24 cellular contexts compared by ENCODE assay signal in the genomic region with DNA sequence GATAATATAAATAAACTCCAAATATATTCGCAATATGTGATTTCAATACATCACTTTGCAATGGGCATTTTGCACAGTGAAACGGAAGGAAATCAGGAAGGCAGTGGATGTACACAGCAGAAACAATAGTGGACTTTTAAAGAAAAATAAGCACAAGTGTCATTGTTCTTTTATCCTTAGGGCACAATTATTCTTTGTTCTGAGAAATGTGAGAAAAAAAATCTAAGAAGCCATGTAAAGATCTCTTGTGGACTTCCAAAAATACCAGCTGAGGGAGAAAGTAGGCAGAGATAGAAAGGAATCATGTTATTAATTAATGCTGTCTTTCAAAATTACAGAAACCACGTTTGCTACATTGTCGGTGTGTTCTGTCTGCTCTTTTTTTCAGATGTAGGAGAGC. TPM values are rescaled to one million over a fixed set of nuclear protein-coding genes. Genes with fewer than 3 reads are reported as not detected.
DNase-seq lines count a peak whose midpoint lies in the region; ATAC-seq and TF ChIP-seq lines count a peak whose summit lies in the region.
"Had no signal": no experiment of that assay in that cellular context is flagged by ENCODE, and none has a peak within 500 bp of the region (broad histone marks: within the 10 kb centered on the region; RNA-seq: fewer than 3 reads in every experiment).

No MANE protein-coding gene starts in this region.

- TF ChIP-seq CTCF in dorsolateral prefrontal cortex (IDR thresholded peaks at IDR 0.05 in 54 of 56, conservative IDR thresholded peaks at IDR 0.05 in 2 of 56; ENCODE audit: low read depth in 1 of 56, partially characterized antibody in 56 of 56) = peak in 1 of 56 donors; percentile 3
- TF ChIP-seq CTCF in gastrocnemius medialis (IDR thresholded peaks at IDR 0.05 in 4 of 5, conservative IDR thresholded peaks at IDR 0.05 in 1 of 5) = no peak

- H3K4me3 Mint-ChIP-seq in stimulated activated naive CD8-positive, alpha-beta T cell treated with anti-CD3 and anti-CD28 coated beads, Interleukin-15, amount 100 ng/mL, for 72 hours = no peak overlapping the region
- H3K4me3 Mint-ChIP-seq: H9, HFFc6 had no signal

- in situ Hi-C loops in gastrocnemius medialis (cut with MboI; ENCODE audit: low sequenced_read_pairs in 4 of 4) = no loop called here

- H3K4me3 ChIP-seq in dorsolateral prefrontal cortex (peak overlapping the region in 28 of 59 donors; percentile 1 to 51 (median 14)), gastrocnemius medialis (no peak overlapping the region)
- H3K4me3 ChIP-seq: GM12878, GM23248, K562, MG63 had no signal

- H3K27ac ChIP-seq in dorsolateral prefrontal cortex = peak overlapping the region in 55 of 59 donors; percentile 6 to 91 (median 73)
- H3K27ac ChIP-seq in gastrocnemius medialis = peak overlapping the region; percentile 14 to 79 (median 43)
- H3K27ac ChIP-seq: GM23248 had no signal

- no peaks in the 10 kb centered on the region for H3K36me3 ChIP-seq in gastrocnemius medialis
- H3K36me3 ChIP-seq: MG63 had no signal

- no peaks in the 10 kb centered on the region for H3K4me1 Mint-ChIP-seq in stimulated activated naive CD8-positive, alpha-beta T cell treated with anti-CD3 and anti-CD28 coated beads, Interleukin-15, amount 100 ng/mL, for 72 hours
- H3K4me1 Mint-ChIP-seq: CD4-positive, CD25-positive, alpha-beta regulatory T cell had no signal

- intact Hi-C loops in dorsolateral prefrontal cortex (cut with DNase I) (no loop called here), gastrocnemius medialis (cut with DNase I; ENCODE audit: low total_unique reads) (no loop called here)

- DNase-seq in dorsolateral prefrontal cortex (no peak), medulla oblongata (ENCODE audit: extremely low spot score) (peak; percentile 42), gastrocnemius medialis (no peak), T-helper 9 cell (no peak), cerebellar nuclear complex (lab: John Stamatoyannopoulos, UW) (no peak)
- no peak for DNase-seq in stimulated activated naive CD8-positive, alpha-beta T cell treated with anti-CD3 and anti-CD28 coated beads, Interleukin-15, amount 100 ng/mL, for 72 hours
- DNase-seq: Caco-2; CD4-positive, CD25-positive, alpha-beta regulatory T cell; DMS 273 treated with DMSO at 0.1 percent for 48 hours; DMS79 treated with DMSO at 0.1 percent for 48 hours; GM23248; H9; HFFc6; MG63; NCI-H1417 treated with DMSO at 0.1 percent for 48 hours; NCI-H187; NCI-H2107; NCI-H446 treated with DMSO at 0.1 percent for 48 hours; NCI-H526 treated with DMSO at 0.1 percent for 48 hours; OCI-M1 had no signal

- H3K9me3 ChIP-seq in gastrocnemius medialis = no peaks in the 10 kb centered on the region
- H3K9me3 ChIP-seq: Caco-2, MG63 had no signal

- no peak overlapping the region for H3K27ac Mint-ChIP-seq in stimulated activated naive CD8-positive, alpha-beta T cell treated with anti-CD3 and anti-CD28 coated beads, Interleukin-15, amount 100 ng/mL, for 72 hours
- H3K27ac Mint-ChIP-seq: CD4-positive, CD25-positive, alpha-beta regulatory T cell; H9; HFFc6 had no signal

- no peak for TF ChIP-seq POLR2A in gastrocnemius medialis (IDR thresholded peaks at IDR 0.05)

- peaks cover 0 to 12% of the 10 kb centered on the region in 2 donors for H3K4me1 ChIP-seq in gastrocnemius medialis
- H3K4me1 ChIP-seq: Caco-2 had no signal

- no peaks in the 10 kb centered on the region for H3K9me3 Mint-ChIP-seq in stimulated activated naive CD8-positive, alpha-beta T cell treated with anti-CD3 and anti-CD28 coated beads, Interleukin-15, amount 100 ng/mL, for 72 hours
- H3K9me3 Mint-ChIP-seq: HFFc6 had no signal

- H3K27me3 ChIP-seq in dorsolateral prefrontal cortex (peaks cover 0 to 70% (median 16%) of the 10 kb centered on the region in 45 donors), gastrocnemius medialis (no peaks in the 10 kb centered on the region)
- H3K27me3 ChIP-seq: MG63 had no signal

- H3K27me3 Mint-ChIP-seq in stimulated activated naive CD8-positive, alpha-beta T cell treated with anti-CD3 and anti-CD28 coated beads, Interleukin-15, amount 100 ng/mL, for 72 hours = no peaks in the 10 kb centered on the region
- H3K27me3 Mint-ChIP-seq: CD4-positive, CD25-positive, alpha-beta regulatory T cell had no signal

- ATAC-seq in gastrocnemius medialis (no peak), HG03196 (IDR thresholded peaks at IDR 0.05; ENCODE audit: unreplicated experiment) (no peak)
- ATAC-seq in stimulated activated naive CD8-positive, alpha-beta T cell treated with anti-CD3 and anti-CD28 coated beads, Interleukin-15, amount 100 ng/mL, for 72 hours = no peak
- ATAC-seq: GM12878, K562, Right ventricle myocardium inferior had no signal

RNA-seq across cellular contexts. Expression of gene PRRG1, which starts 17.6 kb away (rescaled TPM):
- 100 to 1,000 TPM in 1 of 120 experiments, 10 to 100 TPM in 119; 16.9 to 109 (median 35.6) TPM for total RNA-seq in dorsolateral prefrontal cortex
- total RNA-seq in gastrocnemius medialis = 10 to 100 TPM in 2 of 4 donors, 1 to 10 TPM in 2; 8.2 to 20.0 (median 10.1) TPM
- total RNA-seq: CD4-positive, CD25-positive, alpha-beta regulatory T cell; GM12878 had no signal
